Comparison of ENCODE assay signal across 24 cellular contexts in the genomic region with DNA sequence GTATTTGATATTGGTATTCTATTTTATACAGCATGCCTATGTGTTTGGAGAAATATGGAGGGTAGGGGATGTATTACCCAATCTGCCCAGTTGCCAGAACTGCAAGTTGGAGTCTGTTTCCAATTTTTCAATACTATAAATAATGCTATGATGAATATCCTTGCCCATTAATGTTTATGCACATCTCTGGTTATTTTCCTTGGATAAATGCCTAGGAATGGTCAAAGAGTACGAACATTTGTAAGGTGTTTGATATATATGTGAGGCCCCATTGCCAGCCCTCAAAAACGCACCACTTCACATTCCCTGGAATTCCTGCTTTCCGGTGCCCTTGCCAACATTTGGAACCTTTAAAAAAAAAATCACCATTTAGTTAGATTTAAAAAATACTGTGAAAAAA. TPM values are rescaled to one million over a fixed set of nuclear protein-coding genes. Genes with fewer than 3 reads are reported as not detected.
"Had no signal": no experiment of that assay in that cellular context is flagged by ENCODE, and none has a peak within 500 bp of the region (broad histone marks: within the 10 kb centered on the region; RNA-seq: fewer than 3 reads in every experiment).

No MANE protein-coding gene starts in this region.

- H3K27ac ChIP-seq: ascending aorta, Peyer's patch, RWPE1, SJCRH30 had no signal

- H3K9me3 Mint-ChIP-seq: activated CD8-positive, alpha-beta T cell treated with anti-CD3 and anti-CD28 coated beads for 36 hours; activated naive CD8-positive, alpha-beta T cell treated with anti-CD3 and anti-CD28 coated beads, Interleukin-2, amount 10 ng/mL, durations not matched to agents 7 days and 5 days; activated T-cell treated with anti-CD3 and anti-CD28 coated beads, Interleukin-2, amount 50 U/mL, for 72 hours; T-helper 1 cell treated with Interleukin-12 subunit alpha and Interleukin-12 subunit beta and Interleukin-4 antibody, amounts not matched to agents 30 μg/mL and 1 μg/mL, for 36 hours had no signal

- H3K9me3 ChIP-seq: ascending aorta, Peyer's patch, SJCRH30 had no signal

- ATAC-seq: activated CD4-positive, CD25-positive, alpha-beta regulatory T cell treated with anti-CD3 and anti-CD28 coated beads, Interleukin-2, amount 50 U/mL, for 24 hours; activated CD8-positive, alpha-beta T cell treated with anti-CD3 and anti-CD28 coated beads for 36 hours; activated T-cell treated with anti-CD3 and anti-CD28 coated beads, Interleukin-2, amount 50 U/mL, for 72 hours had no signal

- H3K36me3 ChIP-seq: ascending aorta, Peyer's patch, SJCRH30 had no signal

- H3K27ac Mint-ChIP-seq: activated CD8-positive, alpha-beta T cell treated with anti-CD3 and anti-CD28 coated beads for 36 hours; activated naive CD8-positive, alpha-beta T cell treated with anti-CD3 and anti-CD28 coated beads, Interleukin-2, amount 10 ng/mL, durations not matched to agents 7 days and 5 days; activated T-cell treated with anti-CD3 and anti-CD28 coated beads, Interleukin-2, amount 50 U/mL, for 72 hours had no signal

- H3K36me3 Mint-ChIP-seq: activated naive CD8-positive, alpha-beta T cell treated with anti-CD3 and anti-CD28 coated beads, Interleukin-2, amount 10 ng/mL, durations not matched to agents 7 days and 5 days had no signal

- DNase-seq: activated CD4-positive, alpha-beta T cell treated with anti-CD3 and anti-CD28 coated beads for 4 hours; activated CD8-positive, alpha-beta memory T cell treated with anti-CD3 and anti-CD28 coated beads, Interleukin-2, amount 50 U/mL, for 4 hours; activated CD8-positive, alpha-beta T cell treated with anti-CD3 and anti-CD28 coated beads for 36 hours; activated naive CD4-positive, alpha-beta T cell treated with anti-CD3 and anti-CD28 coated beads, Interleukin-2, amount 50 U/mL, for 16 hours; activated naive CD8-positive, alpha-beta T cell treated with anti-CD3 and anti-CD28 coated beads, Interleukin-2, amount 10 ng/mL, durations not matched to agents 7 days and 5 days; activated T-cell treated with anti-CD3 and anti-CD28 coated beads, Interleukin-2, amount 50 U/mL, for 72 hours; caudate nucleus; Kasumi-1; KBM-7; NCI-H1092; NCI-H1417; NCI-H1930; NCI-H2171; NCI-H226; NCI-H69; NK-92 treated with Interleukin-12 subunit alpha and Interleukin-12 subunit beta, amount 100 ng/mL, for 24 hours; Right ventricle myocardium superior; SJCRH30 had no signal

- H3K4me3 ChIP-seq: ascending aorta, Peyer's patch, SJCRH30 had no signal

- H3K4me3 Mint-ChIP-seq: activated CD8-positive, alpha-beta T cell treated with anti-CD3 and anti-CD28 coated beads for 36 hours; activated naive CD8-positive, alpha-beta T cell treated with anti-CD3 and anti-CD28 coated beads, Interleukin-2, amount 10 ng/mL, durations not matched to agents 7 days and 5 days; activated T-cell treated with anti-CD3 and anti-CD28 coated beads, Interleukin-2, amount 50 U/mL, for 72 hours; T-helper 1 cell treated with Interleukin-12 subunit alpha and Interleukin-12 subunit beta and Interleukin-4 antibody, amounts not matched to agents 30 μg/mL and 1 μg/mL, for 36 hours had no signal

- H3K4me1 ChIP-seq: ascending aorta, Peyer's patch, SJCRH30 had no signal

- H3K27me3 Mint-ChIP-seq: activated CD8-positive, alpha-beta T cell treated with anti-CD3 and anti-CD28 coated beads for 36 hours had no signal

- H3K27me3 ChIP-seq: ascending aorta, Peyer's patch, SJCRH30 had no signal

RNA-seq across cellular contexts. Expression of gene CLDN34, which starts 34.3 kb away (rescaled TPM):
- total RNA-seq: activated CD8-positive, alpha-beta T cell treated with anti-CD3 and anti-CD28 coated beads for 36 hours; activated naive CD8-positive, alpha-beta T cell treated with anti-CD3 and anti-CD28 coated beads, Interleukin-2, amount 10 ng/mL, durations not matched to agents 7 days and 5 days; activated T-cell treated with anti-CD3 and anti-CD28 coated beads, Interleukin-2, amount 50 U/mL, for 72 hours; ascending aorta; NCI-H460; Peyer's patch; Right ventricle myocardium superior; SJCRH30 had no signal
